ENCODE assay signal across 10 cellular contexts in genomic region chr12:111768159-111768895, GRCh38. TPM values are rescaled to one million over a fixed set of nuclear protein-coding genes. Genes with fewer than 3 reads are reported as not detected.
DNase-seq lines count a peak whose midpoint lies in the region; TF ChIP-seq lines count a peak whose summit lies in the region.
"Had no signal": no experiment of that assay in that cellular context is flagged by ENCODE, and none has a peak within 500 bp of the region (broad histone marks: within the 10 kb centered on the region; RNA-seq: fewer than 3 reads in every experiment).

No MANE protein-coding gene starts in this region.

- H3K36me3 Mint-ChIP-seq in T-helper 1 cell treated with Interleukin-12 subunit alpha and Interleukin-12 subunit beta and Interleukin-4 antibody, amounts not matched to agents 30 μg/mL and 1 μg/mL, for 36 hours (ENCODE audit: low read depth): peaks cover 2% of the 10 kb centered on the region
- no peaks in the 10 kb centered on the region for H3K36me3 Mint-ChIP-seq in chondrocyte (ENCODE audit: low read depth)

- no peak for TF ChIP-seq POLR2A in testis (IDR thresholded peaks at IDR 0.05)

- no peak for TF ChIP-seq CTCF in chondrocyte (IDR thresholded peaks at IDR 0.05)
- TF ChIP-seq CTCF in tibial artery (IDR thresholded peaks at IDR 0.05): no peak
- no peak for TF ChIP-seq CTCF in testis (IDR thresholded peaks at IDR 0.05)

- H3K9me3 Mint-ChIP-seq in T-helper 1 cell treated with Interleukin-12 subunit alpha and Interleukin-12 subunit beta and Interleukin-4 antibody, amounts not matched to agents 30 μg/mL and 1 μg/mL, for 36 hours: no peaks in the 10 kb centered on the region
- H3K9me3 Mint-ChIP-seq in chondrocyte (ENCODE audit: low read depth): no peaks in the 10 kb centered on the region

- no peaks in the 10 kb centered on the region for H3K27me3 ChIP-seq in tibial artery
- no peaks in the 10 kb centered on the region for H3K27me3 ChIP-seq in testis

- H3K4me3 ChIP-seq in mesodermal cell (ENCODE audit: extremely low read depth, insufficient read depth, low read length, poor library complexity, severe bottlenecking) (peak overlapping the region; percentile 82), tibial artery (peak overlapping the region; percentile 80 to 88), testis (no peak overlapping the region)

- H3K4me1 ChIP-seq in mesodermal cell (ENCODE audit: control insufficient read depth, insufficient read depth, low read length, poor library complexity, severe bottlenecking): peaks cover 13% of the 10 kb centered on the region
- peaks cover 0 to 56% (median 35%) of the 10 kb centered on the region in 4 donors for H3K4me1 ChIP-seq in tibial artery
- H3K4me1 ChIP-seq in testis: peaks cover 9% of the 10 kb centered on the region

- WGBS in mesodermal cell (ENCODE audit: insufficient coverage in 2 of 2), 2 experiments: 90 to 95% methylated on average over 6 to 7 of the region's 9 CpGs
- 83 to 85% methylated on average over 9 of the region's 9 CpGs for WGBS in testis, 2 donors

- no peak overlapping the region for H3K27ac Mint-ChIP-seq in T-helper 1 cell treated with Interleukin-12 subunit alpha and Interleukin-12 subunit beta and Interleukin-4 antibody, amounts not matched to agents 30 μg/mL and 1 μg/mL, for 36 hours
- peak overlapping the region; percentile 49 for H3K27ac Mint-ChIP-seq in chondrocyte (ENCODE audit: unreplicated experiment)

- peak overlapping the region; percentile 17 for H3K4me3 Mint-ChIP-seq in T-helper 1 cell treated with Interleukin-12 subunit alpha and Interleukin-12 subunit beta and Interleukin-4 antibody, amounts not matched to agents 30 μg/mL and 1 μg/mL, for 36 hours
- peak overlapping the region; percentile 28 for H3K4me3 Mint-ChIP-seq in chondrocyte (ENCODE audit: unreplicated experiment)

- H3K4me1 Mint-ChIP-seq in T-helper 1 cell treated with Interleukin-12 subunit alpha and Interleukin-12 subunit beta and Interleukin-4 antibody, amounts not matched to agents 30 μg/mL and 1 μg/mL, for 36 hours (ENCODE audit: low read depth): peaks cover 6% of the 10 kb centered on the region
- H3K4me1 Mint-ChIP-seq in chondrocyte (ENCODE audit: low read depth): peaks cover 17% of the 10 kb centered on the region

- H3K9me3 ChIP-seq in mesodermal cell (ENCODE audit: control insufficient read depth, low read length): no peaks in the 10 kb centered on the region
- H3K9me3 ChIP-seq in tibial artery: no peaks in the 10 kb centered on the region
- H3K9me3 ChIP-seq in testis: no peaks in the 10 kb centered on the region

- peaks cover 46% of the 10 kb centered on the region for H3K27me3 Mint-ChIP-seq in T-helper 1 cell treated with Interleukin-12 subunit alpha and Interleukin-12 subunit beta and Interleukin-4 antibody, amounts not matched to agents 30 μg/mL and 1 μg/mL, for 36 hours (ENCODE audit: low read depth)
- H3K27me3 Mint-ChIP-seq in chondrocyte (ENCODE audit: low read depth): no peaks in the 10 kb centered on the region

- H3K27ac ChIP-seq in mesodermal cell (ENCODE audit: low read depth, low read length, severe bottlenecking) (no peak overlapping the region), tibial artery (peak overlapping the region; percentile 86 to 94), testis (no peak overlapping the region)

- DNase-seq in T-helper 1 cell (no peak), chondrocyte (ENCODE audit: low spot score) (no peak), tibial artery (no peak), iPS-NIHi7 (ENCODE audit: extremely low spot score) (no peak), testis (no peak), NCI-H446 treated with DMSO at 0.1 percent for 48 hours (lab: John Stamatoyannopoulos, UW) (no peak)
- DNase-seq: GOT3, NCI-H774 had no signal

- intact Hi-C loops in tibial artery (cut with DNase I; ENCODE audit: low total_unique reads) (no loop called here), testis (cut with DNase I; ENCODE audit: low total_unique reads) (no loop called here)

- H3K36me3 ChIP-seq in mesodermal cell (ENCODE audit: control insufficient read depth, insufficient read depth, low read length) (peaks cover 26% of the 10 kb centered on the region), tibial artery (no peaks in the 10 kb centered on the region), testis (ENCODE audit: low read depth, missing control alignments) (no peaks in the 10 kb centered on the region)

RNA-seq across cellular contexts. Expression of gene ALDH2, which starts 1.6 kb away (rescaled TPM):
- total RNA-seq in chondrocyte (42.0 to 73.8 TPM (median 73.3 TPM) in 3 replicates), testis (10 to 100 TPM; 58.4 to 76.6 TPM)
- polyA plus RNA-seq in mesodermal cell (2013, experiment 1 of 2): 127 TPM
- polyA plus RNA-seq in mesodermal cell (2013, experiment 2 of 2): 142 TPM
- polyA plus RNA-seq in testis (ENCODE audit: insufficient read depth, low read depth, low replicate concordance): 96.4 TPM

Comparison
In these comparisons a context has a peak if more than half of its experiments do, and no peak if none do; other contexts are left out.
1. H3K27ac ChIP-seq: peak in tibial artery (2 of 2); none in mesodermal cell (single experiment) and testis (0 of 2).
2. H3K4me3 ChIP-seq: peak in mesodermal cell (single experiment) and tibial artery (2 of 2); none in testis (0 of 2).